Comparison of ENCODE assay signal across 11 cellular contexts in genomic region chr1:228009116-228009827, GRCh38. TPM values are rescaled to one million over a fixed set of nuclear protein-coding genes. Genes with fewer than 3 reads are reported as not detected.
DNase-seq lines count a peak whose midpoint lies in the region; ATAC-seq, FAIRE-seq and TF ChIP-seq lines count a peak whose summit lies in the region.
"Had no signal": no experiment of that assay in that cellular context is flagged by ENCODE, and none has a peak within 500 bp of the region (broad histone marks: within the 10 kb centered on the region; RNA-seq: fewer than 3 reads in every experiment).

No MANE protein-coding gene starts in this region.

- H3K36me3 ChIP-seq in small intestine (ENCODE audit: control insufficient read depth in 2 of 2, insufficient read depth in 2 of 2, low read length in 2 of 2), result no peaks in the 10 kb centered on the region

- H3K27me3 Mint-ChIP-seq in activated CD4-positive, alpha-beta memory T cell treated with anti-CD3 and anti-CD28 coated beads, Interleukin-2, amount 10 ng/mL, durations not matched to agents 7 days and 5 days, result peaks cover 54% of the 10 kb centered on the region
- peaks cover 44% of the 10 kb centered on the region for H3K27me3 Mint-ChIP-seq in activated CD4-positive, alpha-beta memory T cell treated with anti-CD3 and anti-CD28 coated beads for 36 hours
- peaks cover 62% of the 10 kb centered on the region for H3K27me3 Mint-ChIP-seq in central memory CD8-positive, alpha-beta T cell

- H3K27ac ChIP-seq in small intestine (ENCODE audit: low read depth in 1 of 2, low read length in 1 of 2), result no peak overlapping the region
- H3K27ac ChIP-seq: hepatocyte had no signal

- CTCF ChIA-PET in activated CD4-positive, alpha-beta memory T cell treated with anti-CD3 and anti-CD28 coated beads, Interleukin-2, amount 10 ng/mL, durations not matched to agents 7 days and 5 days (lab: Charles Lee), result no interaction called here
- CTCF ChIA-PET in activated CD4-positive, alpha-beta memory T cell treated with anti-CD3 and anti-CD28 coated beads for 36 hours (lab: Charles Lee), result no interaction called here
- CTCF ChIA-PET in HEK293T (lab: Yijun Ruan, JAX), result interaction anchor here (1.2 kb wide), 1 partner anchor 10 kb away, joined by 3 read pairs; no protein-coding TSS in a partner anchor

- DNase-seq in activated CD4-positive, alpha-beta memory T cell treated with anti-CD3 and anti-CD28 coated beads, Interleukin-2, amount 10 ng/mL, durations not matched to agents 7 days and 5 days, result peak; percentile 12
- no peak for DNase-seq in activated CD4-positive, alpha-beta memory T cell treated with anti-CD3 and anti-CD28 coated beads for 36 hours
- DNase-seq in HEK293T (ENCODE audit: extremely low spot score) (peak; percentile 12), small intestine (peak; percentile 13), GM19238 (ENCODE audit: insufficient read length, low spot score) (no peak), DMS153 (lab: John Stamatoyannopoulos, UW) (no peak), KBM-7 (no peak)
- no peak for DNase-seq in central memory CD8-positive, alpha-beta T cell (ENCODE audit: low spot score in 2 of 2)
- DNase-seq: NCI-H1105, NCI-H82 had no signal

- no peaks in the 10 kb centered on the region for H3K36me3 Mint-ChIP-seq in activated CD4-positive, alpha-beta memory T cell treated with anti-CD3 and anti-CD28 coated beads, Interleukin-2, amount 10 ng/mL, durations not matched to agents 7 days and 5 days (ENCODE audit: low read depth)
- H3K36me3 Mint-ChIP-seq in activated CD4-positive, alpha-beta memory T cell treated with anti-CD3 and anti-CD28 coated beads for 36 hours, result no peaks in the 10 kb centered on the region
- H3K36me3 Mint-ChIP-seq in central memory CD8-positive, alpha-beta T cell (ENCODE audit: insufficient read depth), result peaks cover 1% of the 10 kb centered on the region

- no peaks in the 10 kb centered on the region for H3K9me3 Mint-ChIP-seq in activated CD4-positive, alpha-beta memory T cell treated with anti-CD3 and anti-CD28 coated beads, Interleukin-2, amount 10 ng/mL, durations not matched to agents 7 days and 5 days
- no peaks in the 10 kb centered on the region for H3K9me3 Mint-ChIP-seq in activated CD4-positive, alpha-beta memory T cell treated with anti-CD3 and anti-CD28 coated beads for 36 hours
- H3K9me3 Mint-ChIP-seq in central memory CD8-positive, alpha-beta T cell, result no peaks in the 10 kb centered on the region

- ATAC-seq in central memory CD8-positive, alpha-beta T cell (replicated peaks; ENCODE audit: extremely low read depth, poor library complexity, severe bottlenecking), result no peak

- intact Hi-C loops in activated CD4-positive, alpha-beta memory T cell treated with anti-CD3 and anti-CD28 coated beads for 36 hours (cut with micrococcal nuclease), result no loop called here

- no peak overlapping the region for H3K27ac Mint-ChIP-seq in activated CD4-positive, alpha-beta memory T cell treated with anti-CD3 and anti-CD28 coated beads, Interleukin-2, amount 10 ng/mL, durations not matched to agents 7 days and 5 days
- no peak overlapping the region for H3K27ac Mint-ChIP-seq in activated CD4-positive, alpha-beta memory T cell treated with anti-CD3 and anti-CD28 coated beads for 36 hours
- H3K27ac Mint-ChIP-seq in central memory CD8-positive, alpha-beta T cell (ENCODE audit: low read depth), result no peak overlapping the region

- H3K9me3 ChIP-seq in small intestine (ENCODE audit: control insufficient read depth, low read depth), result no peaks in the 10 kb centered on the region

- POLR2A ChIA-PET in activated CD4-positive, alpha-beta memory T cell treated with anti-CD3 and anti-CD28 coated beads, Interleukin-2, amount 10 ng/mL, durations not matched to agents 7 days and 5 days (lab: Charles Lee), result no interaction called here
- POLR2A ChIA-PET in activated CD4-positive, alpha-beta memory T cell treated with anti-CD3 and anti-CD28 coated beads for 36 hours (lab: Charles Lee), result no interaction called here
- POLR2A ChIA-PET in HEK293T (lab: Yijun Ruan, JAX), result interaction anchor here (1.0 to 1.4 kb wide), 2 partner anchors 11 to 156 kb away, joined by 3 read pairs; partner anchors contain the start of gene IBA57

- peak overlapping the region in 1 of 2 donors; percentile 10 for H3K4me3 ChIP-seq in small intestine (ENCODE audit: low read depth in 1 of 2, low read length in 2 of 2)
- H3K4me3 ChIP-seq: hepatocyte had no signal

- H3K4me1 ChIP-seq in small intestine (ENCODE audit: control insufficient read depth in 2 of 2, insufficient read depth in 1 of 2, low read depth in 1 of 2, low read length in 1 of 2), result no peaks in the 10 kb centered on the region

- H3K4me3 Mint-ChIP-seq in activated CD4-positive, alpha-beta memory T cell treated with anti-CD3 and anti-CD28 coated beads, Interleukin-2, amount 10 ng/mL, durations not matched to agents 7 days and 5 days, result no peak overlapping the region
- no peak overlapping the region for H3K4me3 Mint-ChIP-seq in activated CD4-positive, alpha-beta memory T cell treated with anti-CD3 and anti-CD28 coated beads for 36 hours
- peak overlapping the region; percentile 74 for H3K4me3 Mint-ChIP-seq in central memory CD8-positive, alpha-beta T cell

- in situ Hi-C loops in KBM-7 (cut with MboI; ENCODE audit: low pct_unique_long_range_greater_than_20kb, low sequenced_read_pairs), result no loop called here

- peaks cover 7% of the 10 kb centered on the region for H3K4me1 Mint-ChIP-seq in activated CD4-positive, alpha-beta memory T cell treated with anti-CD3 and anti-CD28 coated beads, Interleukin-2, amount 10 ng/mL, durations not matched to agents 7 days and 5 days
- H3K4me1 Mint-ChIP-seq in activated CD4-positive, alpha-beta memory T cell treated with anti-CD3 and anti-CD28 coated beads for 36 hours (ENCODE audit: low read depth), result peaks cover 13% of the 10 kb centered on the region
- H3K4me1 Mint-ChIP-seq in central memory CD8-positive, alpha-beta T cell, result peaks cover 12% of the 10 kb centered on the region

- peaks cover 26 to 29% of the 10 kb centered on the region in 2 donors for H3K27me3 ChIP-seq in small intestine (ENCODE audit: control insufficient read depth in 2 of 2, insufficient read depth in 2 of 2, low read length in 2 of 2)

- FAIRE-seq in small intestine (lab: Jason Lieb, UNC), result no peak

- 8 to 18% (median 14%) methylated on average over 7 to 8 of the region's 8 CpGs for WGBS in small intestine, 3 donors

TF ChIP-seq in HEK293T, 16 proteins besides CTCF, POLR2A, EP300 and RAD21:
- TF ChIP-seq ARNT (IDR thresholded peaks at IDR 0.05), result no peak
- TF ChIP-seq LEF1 (IDR thresholded peaks at IDR 0.05; ENCODE audit: borderline replicate concordance), result no peak
- no peak for TF ChIP-seq NFRKB (IDR thresholded peaks at IDR 0.05)
- TF ChIP-seq SUZ12 (IDR thresholded peaks at IDR 0.05), result no peak
- TF ChIP-seq PKNOX1 (IDR thresholded peaks at IDR 0.05), result no peak
- TF ChIP-seq L3MBTL2 (conservative IDR thresholded peaks at IDR 0.05), result no peak
- TF ChIP-seq BHLHE40 (IDR thresholded peaks at IDR 0.05; ENCODE audit: borderline replicate concordance), result no peak
- TF ChIP-seq ELF4 (IDR thresholded peaks at IDR 0.05), result no peak
- TF ChIP-seq FOXK2 (IDR thresholded peaks at IDR 0.05), result no peak
- TF ChIP-seq CTBP1 (IDR thresholded peaks at IDR 0.05; ENCODE audit: borderline replicate concordance), result no peak
- TF ChIP-seq FOXA1 (IDR thresholded peaks at IDR 0.05), result no peak
- TF ChIP-seq SP1 (IDR thresholded peaks at IDR 0.05), result no peak
- TF ChIP-seq TARDBP (IDR thresholded peaks at IDR 0.05), result no peak
- no peak for TF ChIP-seq HDGF (IDR thresholded peaks at IDR 0.05; ENCODE audit: borderline replicate concordance)
- TF ChIP-seq ZNF384 (IDR thresholded peaks at IDR 0.05), result no peak
- TF ChIP-seq FOXM1 (IDR thresholded peaks at IDR 0.05; ENCODE audit: borderline replicate concordance), result no peak

RNA-seq across cellular contexts. Expression of gene WNT3A, which starts 2.5 kb away (rescaled TPM):
- total RNA-seq in activated CD4-positive, alpha-beta memory T cell treated with anti-CD3 and anti-CD28 coated beads, Interleukin-2, amount 10 ng/mL, durations not matched to agents 7 days and 5 days, result not detected
- total RNA-seq in activated CD4-positive, alpha-beta memory T cell treated with anti-CD3 and anti-CD28 coated beads for 36 hours, result not detected
- not detected for polyA plus RNA-seq in small intestine
- polyA plus RNA-seq: hepatocyte had no signal

Comparison
In these comparisons a context has a peak if more than half of its experiments do, and no peak if none do; other contexts are left out.
1. DNase-seq: peak in activated CD4-positive, alpha-beta memory T cell treated with anti-CD3 and anti-CD28 coated beads, Interleukin-2, amount 10 ng/mL, durations not matched to agents 7 days and 5 days (single experiment), HEK293T (single experiment) and small intestine (single experiment); none in activated CD4-positive, alpha-beta memory T cell treated with anti-CD3 and anti-CD28 coated beads for 36 hours (single experiment), central memory CD8-positive, alpha-beta T cell (0 of 2), GM19238 (single experiment), DMS153 (single experiment) and KBM-7 (single experiment).